Comparison of ENCODE assay signal across 8 cellular contexts in genomic region chr3:122794483-122794778, GRCh38. TPM values are rescaled to one million over a fixed set of nuclear protein-coding genes. Genes with fewer than 3 reads are reported as not detected.
DNase-seq lines count a peak whose midpoint lies in the region; TF ChIP-seq lines count a peak whose summit lies in the region.

No MANE protein-coding gene starts in this region.

- peaks cover 17 to 29% (median 19%) of the 10 kb centered on the region in 3 donors for H3K4me1 Mint-ChIP-seq in IgD-negative memory B cell
- H3K4me1 Mint-ChIP-seq in chondrocyte (ENCODE audit: low read depth), result peaks cover 36% of the 10 kb centered on the region

- H3K4me1 ChIP-seq in A673 (ENCODE audit: insufficient read depth, low read length, poor library complexity, severe bottlenecking) (peaks cover 6% of the 10 kb centered on the region), muscle layer of colon (ENCODE audit: insufficient read depth, low read length) (peaks cover 7% of the 10 kb centered on the region)

- H3K36me3 Mint-ChIP-seq in IgD-negative memory B cell (no peaks in the 10 kb centered on the region), chondrocyte (ENCODE audit: low read depth) (no peaks in the 10 kb centered on the region)

- peak overlapping the region; percentile 86 for H3K4me3 ChIP-seq in A673 (ENCODE audit: low read depth, low read length, poor library complexity, severe bottlenecking)
- H3K4me3 ChIP-seq in muscle layer of colon (ENCODE audit: low read depth in 1 of 2, low read length in 2 of 2), result peak overlapping the region; percentile 55 to 87

- POLR2A ChIA-PET in A673 (lab: Charles Lee; ENCODE audit: low non-redundant PET), result no interaction called here

- peak overlapping the region; percentile 57 for H3K9ac ChIP-seq in muscle layer of colon (ENCODE audit: low read length)

- CTCF ChIA-PET in A673 (lab: Charles Lee), result no interaction called here

- H3K9me3 ChIP-seq in A673 (ENCODE audit: low read depth, low read length, poor library complexity, severe bottlenecking) (no peaks in the 10 kb centered on the region), muscle layer of colon (ENCODE audit: low read length) (no peaks in the 10 kb centered on the region)

- no peaks in the 10 kb centered on the region for H3K9me3 Mint-ChIP-seq in IgD-negative memory B cell
- H3K9me3 Mint-ChIP-seq in chondrocyte (ENCODE audit: low read depth), result no peaks in the 10 kb centered on the region

- intact Hi-C loops in A673 (cut with micrococcal nuclease; ENCODE audit: unreplicated experiment), result loop anchor here (1.0 kb wide), 1 partner anchor 411 kb away; the partner anchor contains the start of gene MIX23

- H3K27ac Mint-ChIP-seq in IgD-negative memory B cell (peak overlapping the region in 2 of 3 donors; percentile 98 to 99), chondrocyte (ENCODE audit: unreplicated experiment) (peak overlapping the region; percentile 99)

- H3K27me3 Mint-ChIP-seq in IgD-negative memory B cell (no peaks in the 10 kb centered on the region), chondrocyte (ENCODE audit: low read depth) (no peaks in the 10 kb centered on the region)

- no TSS peak for BruUV-seq in A673 (replicated peaks; lab: Mats Ljungman, UMichigan)

- no peaks in the 10 kb centered on the region for H3K27me3 ChIP-seq in A673 (replicated peaks; ENCODE audit: insufficient read depth, low read depth, low read length, poor library complexity)
- H3K27me3 ChIP-seq in muscle layer of colon (ENCODE audit: control insufficient read depth in 1 of 2, insufficient read depth in 2 of 2, low read length in 2 of 2), result no peaks in the 10 kb centered on the region

- DNase-seq in A673 (ENCODE audit: low spot score), result no peak
- no peak for DNase-seq in chondrocyte (ENCODE audit: low spot score)
- DNase-seq in GM03348 (ENCODE audit: low spot score), result no peak
- DNase-seq in activated gamma-delta T cell (lab: John Stamatoyannopoulos, UW), result no peak
- DNase-seq in NCI-H446 (lab: John Stamatoyannopoulos, UW), result no peak
- no peak for DNase-seq in activated CD4-positive, alpha-beta T cell treated with anti-CD3 and anti-CD28 coated beads, Interleukin-2, amount 50 U/mL, for 1 hour

- H3K27ac ChIP-seq in A673 (ENCODE audit: low read depth, low read length, poor library complexity, severe bottlenecking) (peak overlapping the region; percentile 78), muscle layer of colon (ENCODE audit: low read depth, low read length) (peak overlapping the region; percentile 96)

- TF ChIP-seq CTCF in A673 (conservative IDR thresholded peaks at IDR 0.05; ENCODE audit: low read depth, low read length) (no peak), chondrocyte (IDR thresholded peaks at IDR 0.05) (no peak)

- H3K4me3 Mint-ChIP-seq in IgD-negative memory B cell (peak overlapping the region in 1 of 4 donors; percentile 91), chondrocyte (ENCODE audit: unreplicated experiment) (peak overlapping the region; percentile 93)

- H3K36me3 ChIP-seq in A673 (ENCODE audit: insufficient read depth, low read length, poor library complexity, severe bottlenecking) (no peaks in the 10 kb centered on the region), muscle layer of colon (ENCODE audit: insufficient read depth, low read length) (no peaks in the 10 kb centered on the region)

RNA-seq across cellular contexts. Expression of gene SLC49A4, which starts 0.4 kb away (rescaled TPM):
- total RNA-seq in A673 (2021), result 14.1 and 15.2 TPM in 2 replicates
- 1.6 TPM for polyA plus RNA-seq in IgD-negative memory B cell
- total RNA-seq in chondrocyte, result 14.3 to 15.1 TPM (median 14.3 TPM) in 3 replicates

RNA-seq across cellular contexts. Expression of gene HSPBAP1, which starts 0.8 kb away (rescaled TPM):
- total RNA-seq in A673 (2021) (8.2 and 8.7 TPM in 2 replicates), chondrocyte (4.5 to 8.3 TPM (median 4.8 TPM) in 3 replicates)
- 8.8 TPM for polyA plus RNA-seq in IgD-negative memory B cell
